Comparison of ENCODE assay signal across 8 cellular contexts in genomic region chr17:58007781-58008706, GRCh38. TPM values are rescaled to one million over a fixed set of nuclear protein-coding genes. Genes with fewer than 3 reads are reported as not detected.
DNase-seq lines count a peak whose midpoint lies in the region; ATAC-seq and TF ChIP-seq lines count a peak whose summit lies in the region.

No MANE protein-coding gene starts in this region.

- peak; percentile 32 for DNase-seq in activated naive CD4-positive, alpha-beta T cell treated with anti-CD3 and anti-CD28 coated beads, Interleukin-2, amount 10 ng/mL, durations not matched to agents 7 days and 5 days
- DNase-seq in activated naive CD4-positive, alpha-beta T cell treated with Interleukin-2 at 50 U/mL for 16 hours = no peak
- DNase-seq in activated CD8-positive, alpha-beta T cell treated with anti-CD3 and anti-CD28 coated beads for 36 hours = peak; percentile 45
- DNase-seq in hepatic stellate cell (ENCODE audit: low spot score) (peak; percentile 18), 8988T (no peak), putamen (ENCODE audit: low spot score) (no peak)
- DNase-seq in stimulated activated naive CD8-positive, alpha-beta T cell treated with anti-CD3 and anti-CD28 coated beads, Interleukin-15, Interleukin-2, amounts not matched to agents 100 U/mL and 50 U/mL, for 24 hours = peak; percentile 14

- TF ChIP-seq CTCF in activated CD8-positive, alpha-beta T cell treated with anti-CD3 and anti-CD28 coated beads for 36 hours (IDR thresholded peaks at IDR 0.05) = no peak

- H3K27me3 Mint-ChIP-seq in activated naive CD4-positive, alpha-beta T cell treated with anti-CD3 and anti-CD28 coated beads, Interleukin-2, amount 10 ng/mL, durations not matched to agents 7 days and 5 days = peaks cover 4% of the 10 kb centered on the region
- no peaks in the 10 kb centered on the region for H3K27me3 Mint-ChIP-seq in activated CD8-positive, alpha-beta T cell treated with anti-CD3 and anti-CD28 coated beads for 36 hours

- peaks cover 43% of the 10 kb centered on the region for H3K4me1 Mint-ChIP-seq in activated naive CD4-positive, alpha-beta T cell treated with anti-CD3 and anti-CD28 coated beads, Interleukin-2, amount 10 ng/mL, durations not matched to agents 7 days and 5 days
- peaks cover 31% of the 10 kb centered on the region for H3K4me1 Mint-ChIP-seq in activated CD8-positive, alpha-beta T cell treated with anti-CD3 and anti-CD28 coated beads for 36 hours (ENCODE audit: low read depth)

- H3K9me3 Mint-ChIP-seq in activated naive CD4-positive, alpha-beta T cell treated with anti-CD3 and anti-CD28 coated beads, Interleukin-2, amount 10 ng/mL, durations not matched to agents 7 days and 5 days = no peaks in the 10 kb centered on the region
- no peaks in the 10 kb centered on the region for H3K9me3 Mint-ChIP-seq in activated CD8-positive, alpha-beta T cell treated with anti-CD3 and anti-CD28 coated beads for 36 hours

- H3K36me3 Mint-ChIP-seq in activated naive CD4-positive, alpha-beta T cell treated with anti-CD3 and anti-CD28 coated beads, Interleukin-2, amount 10 ng/mL, durations not matched to agents 7 days and 5 days = peaks cover 38% of the 10 kb centered on the region
- H3K36me3 Mint-ChIP-seq in activated CD8-positive, alpha-beta T cell treated with anti-CD3 and anti-CD28 coated beads for 36 hours (ENCODE audit: low read depth) = peaks cover 54% of the 10 kb centered on the region

- CTCF ChIA-PET in activated naive CD4-positive, alpha-beta T cell treated with anti-CD3 and anti-CD28 coated beads, Interleukin-2, amount 10 ng/mL, durations not matched to agents 7 days and 5 days (lab: Charles Lee) = interaction anchor here (0.6 to 2.8 kb wide), 6 partner anchors 8 to 151 kb away, joined by 3 to 14 read pairs (median 3); no protein-coding TSS in a partner anchor
- CTCF ChIA-PET in activated CD8-positive, alpha-beta T cell treated with anti-CD3 and anti-CD28 coated beads for 36 hours (lab: Charles Lee) = interaction anchor here (0.7 to 2.6 kb wide), 6 partner anchors 10 to 171 kb away, joined by 3 to 34 read pairs (median 3); no protein-coding TSS in a partner anchor

- H3K4me3 Mint-ChIP-seq in activated naive CD4-positive, alpha-beta T cell treated with anti-CD3 and anti-CD28 coated beads, Interleukin-2, amount 10 ng/mL, durations not matched to agents 7 days and 5 days = peak overlapping the region; percentile 99
- H3K4me3 Mint-ChIP-seq in activated CD8-positive, alpha-beta T cell treated with anti-CD3 and anti-CD28 coated beads for 36 hours = peak overlapping the region; percentile 97

- peak; percentile 33 for ATAC-seq in HG03095 (IDR thresholded peaks at IDR 0.05; ENCODE audit: unreplicated experiment)
- ATAC-seq in activated CD8-positive, alpha-beta T cell treated with anti-CD3 and anti-CD28 coated beads for 36 hours = peak; percentile 26
- peak; percentile 29 for ATAC-seq in stimulated activated naive CD8-positive, alpha-beta T cell treated with anti-CD3 and anti-CD28 coated beads, Interleukin-15, Interleukin-2, amounts not matched to agents 100 U/mL and 50 U/mL, for 24 hours

- peak overlapping the region; percentile 99 for H3K27ac Mint-ChIP-seq in activated naive CD4-positive, alpha-beta T cell treated with anti-CD3 and anti-CD28 coated beads, Interleukin-2, amount 10 ng/mL, durations not matched to agents 7 days and 5 days
- H3K27ac Mint-ChIP-seq in activated CD8-positive, alpha-beta T cell treated with anti-CD3 and anti-CD28 coated beads for 36 hours = peak overlapping the region; percentile 99

- POLR2A ChIA-PET in activated CD8-positive, alpha-beta T cell treated with anti-CD3 and anti-CD28 coated beads for 36 hours (lab: Charles Lee) = interaction anchor here (0.6 to 10.6 kb wide), 21 partner anchors 8 to 624 kb away, joined by 3 to 230 read pairs (median 4); partner anchors contain the start of genes CUEDC1, DYNLL2, MRPS23 and VEZF1

- intact Hi-C loops in activated CD8-positive, alpha-beta T cell treated with anti-CD3 and anti-CD28 coated beads for 36 hours (cut with micrococcal nuclease) = loop anchor here (2.0 to 5.0 kb wide), 2 partner anchors 77 to 89 kb away; no protein-coding TSS in a partner anchor

RNA-seq across cellular contexts. Expression of gene SRSF1, which starts 1.0 kb away (rescaled TPM):
- total RNA-seq in activated CD8-positive, alpha-beta T cell treated with anti-CD3 and anti-CD28 coated beads for 36 hours = 100 to 1,000 TPM; 333 to 342 TPM

RNA-seq across cellular contexts. Expression of gene VEZF1, which starts 20.0 kb away (rescaled TPM):
- 10 to 100 TPM; 17.9 to 19.6 TPM for total RNA-seq in activated CD8-positive, alpha-beta T cell treated with anti-CD3 and anti-CD28 coated beads for 36 hours

RNA-seq across cellular contexts. Expression of gene CUEDC1, which starts 52.8 kb away (rescaled TPM):
- under 1 TPM; 0.29 to 0.40 TPM for total RNA-seq in activated CD8-positive, alpha-beta T cell treated with anti-CD3 and anti-CD28 coated beads for 36 hours

Comparison
In these comparisons a context has a peak if more than half of its experiments do, and no peak if none do; other contexts are left out.
1. DNase-seq: peak in activated naive CD4-positive, alpha-beta T cell treated with anti-CD3 and anti-CD28 coated beads, Interleukin-2, amount 10 ng/mL, durations not matched to agents 7 days and 5 days (single experiment), activated CD8-positive, alpha-beta T cell treated with anti-CD3 and anti-CD28 coated beads for 36 hours (single experiment), hepatic stellate cell (single experiment) and stimulated activated naive CD8-positive, alpha-beta T cell treated with anti-CD3 and anti-CD28 coated beads, Interleukin-15, Interleukin-2, amounts not matched to agents 100 U/mL and 50 U/mL, for 24 hours (single experiment); none in activated naive CD4-positive, alpha-beta T cell treated with Interleukin-2 at 50 U/mL for 16 hours (single experiment), 8988T (single experiment) and putamen (single experiment).
2. Peak in every context shown above with its lines, with median percentiles within 50 percentile points of each other: ATAC-seq.